In the genomic region with DNA sequence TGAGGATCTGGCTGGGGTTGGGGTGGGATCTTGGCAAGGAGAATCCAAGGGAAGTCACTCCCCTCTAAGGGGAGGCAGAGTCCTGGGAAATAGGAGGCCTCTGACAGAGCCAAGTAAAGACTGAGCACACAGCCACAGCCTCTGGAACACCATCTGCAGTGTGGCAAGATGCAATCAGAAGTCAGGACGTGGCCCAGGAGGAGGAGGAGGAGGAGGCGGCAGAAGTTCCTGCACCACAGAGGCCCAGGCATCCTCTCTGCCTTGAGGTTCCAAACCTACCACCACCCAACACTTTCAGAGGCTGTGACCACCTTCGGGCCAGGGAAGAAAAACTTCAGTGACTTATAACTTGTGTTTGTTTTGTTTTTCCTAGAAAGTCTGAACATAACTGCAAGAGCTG, we compare ENCODE assay signal across 16 cellular contexts. TPM values are rescaled to one million over a fixed set of nuclear protein-coding genes. Genes with fewer than 3 reads are reported as not detected.
DNase-seq lines count a peak whose midpoint lies in the region; ATAC-seq and TF ChIP-seq lines count a peak whose summit lies in the region.
"Had no signal": no experiment of that assay in that cellular context is flagged by ENCODE, and none has a peak within 500 bp of the region (broad histone marks: within the 10 kb centered on the region; RNA-seq: fewer than 3 reads in every experiment).

No MANE protein-coding gene starts in this region.

- no peak for TF ChIP-seq POLR2A in IMR-90 (IDR thresholded peaks at IDR 0.05; ENCODE audit: low read depth, low read length)

- CTCF ChIA-PET in IMR-90 (lab: Yijun Ruan, JAX), result no interaction called here

- H2BK5ac ChIP-seq in IMR-90 (ENCODE audit: low read depth, low read length, poor library complexity, severe bottlenecking), result no peak overlapping the region

- H3K9me1 ChIP-seq in IMR-90 (ENCODE audit: insufficient read depth, low read length), result peaks cover 16% of the 10 kb centered on the region

- in situ Hi-C loops in IMR-90 (cut with MboI; ENCODE audit: low sequenced_read_pairs), result no loop called here

- peak overlapping the region; percentile 16; the same call in 1 of the 2 replicates for H2BK120ac ChIP-seq in IMR-90 (ENCODE audit: low read depth, low read length)

- no peak for TF ChIP-seq RAD21 in IMR-90 (IDR thresholded peaks at IDR 0.05; ENCODE audit: low read length)

- H3K56ac ChIP-seq in IMR-90 (ENCODE audit: extremely low read depth, insufficient read depth, low read length), result no peak overlapping the region

- H3K27me3 Mint-ChIP-seq in nephron (ENCODE audit: low read depth), result peaks cover 7% of the 10 kb centered on the region

- no peaks in the 10 kb centered on the region for H3K36me3 Mint-ChIP-seq in nephron (ENCODE audit: low read depth)

- H3K9ac ChIP-seq in IMR-90 (ENCODE audit: low read depth, low read length), result no peak overlapping the region
- H3K9ac ChIP-seq: BLaER1, GM23248 had no signal

- BruUV-seq in IMR-90 (replicated peaks; lab: Mats Ljungman, UMichigan), result no TSS peak

- H3K4me3 Mint-ChIP-seq in nephron, result no peak overlapping the region

- H3K4me1 Mint-ChIP-seq in nephron, result peaks cover 25% of the 10 kb centered on the region

- no peak overlapping the region for H2AK5ac ChIP-seq in IMR-90 (ENCODE audit: low read depth, low read length)

- no peak for TF ChIP-seq CTCF in IMR-90 (conservative IDR thresholded peaks at IDR 0.05; ENCODE audit: low read depth, low read length)
- TF ChIP-seq CTCF in coronary artery (IDR thresholded peaks at IDR 0.05), result no peak
- no peak for TF ChIP-seq CTCF in nephron (IDR thresholded peaks at IDR 0.05; ENCODE audit: unreplicated experiment in 3 of 3)
- no peak for TF ChIP-seq CTCF in tibial artery (IDR thresholded peaks at IDR 0.05)

- H3K36me3 ChIP-seq in IMR-90 (ENCODE audit: control insufficient read depth, insufficient read depth, low read length) (no peaks in the 10 kb centered on the region), tibial artery (no peaks in the 10 kb centered on the region)
- H3K36me3 ChIP-seq: BLaER1 had no signal

- no peaks in the 10 kb centered on the region for H3K9me3 Mint-ChIP-seq in nephron

- H3K4ac ChIP-seq in IMR-90 (ENCODE audit: low read depth, low read length), result peak overlapping the region; percentile 25; the same call in 1 of the 2 replicates

- dilution Hi-C loops in IMR-90 (cut with HindIII; ENCODE audit: low sequenced_read_pairs, unreplicated experiment), result no loop called here

- no peak overlapping the region for H3K4me2 ChIP-seq in IMR-90 (ENCODE audit: low read depth, low read length)
- H3K4me2 ChIP-seq: BLaER1 had no signal

- ATAC-seq in IMR-90 (ENCODE audit: low read depth), result no peak
- ATAC-seq in GM21576 (IDR thresholded peaks at IDR 0.05; ENCODE audit: unreplicated experiment), result no peak
- ATAC-seq: HCT116, HepG2 had no signal

- H3K27me3 ChIP-seq in IMR-90 (ENCODE audit: control insufficient read depth, insufficient read depth, low read length), result no peaks in the 10 kb centered on the region; the same call in 1 of the 2 replicates
- no peaks in the 10 kb centered on the region for H3K27me3 ChIP-seq in tibial artery
- H3K27me3 ChIP-seq: BLaER1 had no signal

- POLR2A ChIA-PET in IMR-90 (lab: Charles Lee; ENCODE audit: unreplicated experiment), result interaction anchor here (0.7 kb wide), 1 partner anchor 1864 kb away, joined by 15 read pairs; no protein-coding TSS in a partner anchor

- H3K18ac ChIP-seq in IMR-90 (ENCODE audit: low read depth, low read length), result peak overlapping the region; percentile 27; the same call in 1 of the 2 replicates

- DNase-seq in IMR-90 (no peak), coronary artery (ENCODE audit: low spot score) (no peak), tibial artery (no peak), midbrain (lab: John Stamatoyannopoulos, UW) (no peak), SIG-M5 treated with dmso at 0.1 percent for 504 hours (lab: John Stamatoyannopoulos, UW; ENCODE audit: unreplicated experiment) (no peak)
- DNase-seq: 8988T, AML-193, Calu3, DMS79, EL, GM23248 had no signal

- no peak overlapping the region for H3K27ac ChIP-seq in IMR-90 (ENCODE audit: insufficient read depth, low read length)
- H3K27ac ChIP-seq in coronary artery, result peak overlapping the region; percentile 48 to 53
- peak overlapping the region; percentile 70 to 79 for H3K27ac ChIP-seq in tibial artery
- H3K27ac ChIP-seq: BLaER1, GM23248 had no signal

- no peak overlapping the region for H4K8ac ChIP-seq in IMR-90 (ENCODE audit: low read depth in 2 of 2, low read length in 2 of 2)

- H3K23ac ChIP-seq in IMR-90 (ENCODE audit: low read depth, low read length), result no peak overlapping the region

- H4K5ac ChIP-seq in IMR-90 (ENCODE audit: low read depth, low read length), result peak overlapping the region; percentile 13; the same call in 1 of the 2 replicates

- no CpG with 5 or more reads among the region's 3 CpGs for WGBS in IMR-90 (ENCODE audit: extremely low coverage in 2 of 2, insufficient read length in 1 of 2), 2 experiments

- H3K79me1 ChIP-seq in IMR-90 (ENCODE audit: low read depth in 1 of 2, low read length in 2 of 2), result 0 out of 4 replicates have a peak, but pooled peaks cover 0 to under 1% of the 10 kb centered on the region in 2 experiments

- H2BK20ac ChIP-seq in IMR-90 (ENCODE audit: low read depth, low read length), result peak overlapping the region; percentile 26; the same call in 1 of the 2 replicates

- H3K4me1 ChIP-seq in IMR-90 (ENCODE audit: control insufficient read depth, insufficient read depth, low read length), result peaks cover 39% of the 10 kb centered on the region
- H3K4me1 ChIP-seq in tibial artery, result peaks cover 0 to 73% (median 45%) of the 10 kb centered on the region in 4 donors

- H3K27ac Mint-ChIP-seq in nephron, result peak overlapping the region in 2 of 3 experiments; percentile 20 to 68

- H3K9me3 ChIP-seq in IMR-90 (ENCODE audit: control insufficient read depth, insufficient read depth, low read length) (no peaks in the 10 kb centered on the region), tibial artery (no peaks in the 10 kb centered on the region)
- H3K9me3 ChIP-seq: BLaER1 had no signal

- H4K91ac ChIP-seq in IMR-90 (ENCODE audit: insufficient read depth, low read depth, low read length), result no peak overlapping the region; the same call in 1 of the 2 replicates

- H4K20me1 ChIP-seq in IMR-90 (ENCODE audit: insufficient read depth, low read length), result no peaks in the 10 kb centered on the region
- H4K20me1 ChIP-seq: BLaER1 had no signal

- H3K4me3 ChIP-seq in IMR-90 (ENCODE audit: insufficient read depth, low read depth, low read length) (no peak overlapping the region), coronary artery (no peak overlapping the region), tibial artery (no peak overlapping the region)
- H3K4me3 ChIP-seq: BLaER1, GM23248 had no signal

- H2BK15ac ChIP-seq in IMR-90 (ENCODE audit: low read depth, low read length), result peak overlapping the region; percentile 20; the same call in 1 of the 3 replicates

- no peak overlapping the region for H3K14ac ChIP-seq in IMR-90 (replicated peaks; ENCODE audit: low read depth, low read length)

- no peak overlapping the region for H2AFZ ChIP-seq in IMR-90 (replicated peaks; ENCODE audit: low read length, poor library complexity)
- H2AFZ ChIP-seq: GM23248 had no signal

- no peak overlapping the region for H2AK9ac ChIP-seq in IMR-90 (replicated peaks; ENCODE audit: low read depth, low read length, poor library complexity)

- intact Hi-C loops in IMR-90 (cut with micrococcal nuclease) (no loop called here), tibial artery (cut with DNase I; ENCODE audit: low total_unique reads) (no loop called here)

TF ChIP-seq in IMR-90, 13 proteins besides CTCF, POLR2A, EP300 and RAD21:
- TF ChIP-seq SMC3 (IDR thresholded peaks at IDR 0.05; ENCODE audit: low read depth, low read length) (no peak), CHD1 (IDR thresholded peaks at IDR 0.05; ENCODE audit: low read depth, low read length) (no peak)

RNA-seq across cellular contexts. Expression of gene KCNE2, which starts 23.7 kb away (rescaled TPM):
- total RNA-seq in IMR-90 (2012; rRNA removed), result not detected in 2 replicates
- polyA plus RNA-seq in IMR-90 (2012; rRNA removed), result not detected in 2 replicates
- polyA plus RNA-seq in IMR-90 (2012; cell fraction: cytosol; rRNA removed), result not detected in 2 replicates
- polyA plus RNA-seq in IMR-90 (2012; cell fraction: nucleus; rRNA removed; ENCODE audit: low replicate concordance), result not detected in 2 replicates
- total RNA-seq: Calu3, GM23248, HepG2 had no signal
- polyA plus RNA-seq: HepG2 had no signal

RNA-seq across cellular contexts. Expression of gene SMIM11, which starts 35.2 kb away (rescaled TPM):
- 6.9 and 8.8 TPM in 2 replicates for total RNA-seq in IMR-90 (2012; rRNA removed)
- polyA plus RNA-seq in IMR-90 (2012; rRNA removed), result 2.6 and 3.6 TPM in 2 replicates
- 2.9 and 8.4 TPM in 2 replicates for polyA plus RNA-seq in IMR-90 (2012; cell fraction: cytosol; rRNA removed)
- 1.1 and 5.4 TPM in 2 replicates for polyA plus RNA-seq in IMR-90 (2012; cell fraction: nucleus; rRNA removed; ENCODE audit: low replicate concordance)
